In the genomic region with DNA sequence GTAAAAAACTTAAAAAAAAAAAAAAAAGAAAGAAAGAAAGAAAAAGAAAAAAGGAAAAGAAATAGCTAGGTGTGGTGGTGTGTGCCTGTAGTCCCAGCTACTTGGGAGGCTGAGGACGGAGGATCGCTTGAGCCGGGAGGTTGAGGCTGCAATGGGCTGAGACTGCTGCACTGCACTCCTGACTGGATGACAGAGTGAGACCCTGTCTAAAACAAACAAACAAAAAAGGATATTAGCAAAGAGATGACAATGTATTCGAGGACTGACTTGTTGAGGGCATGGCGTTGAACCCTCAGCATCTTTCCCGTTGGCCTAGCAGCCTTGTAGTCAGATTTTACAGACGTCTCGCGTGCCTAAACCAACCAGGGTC, we compare ENCODE assay signal across 8 cellular contexts. TPM values are rescaled to one million over a fixed set of nuclear protein-coding genes. Genes with fewer than 3 reads are reported as not detected.
DNase-seq lines count a peak whose midpoint lies in the region; TF ChIP-seq lines count a peak whose summit lies in the region.

No MANE protein-coding gene starts in this region.

- H3K4me1 Mint-ChIP-seq in CD4-positive, alpha-beta memory T cell = peaks cover 15 to 37% (median 16%) of the 10 kb centered on the region in 4 donors
- peaks cover 19% of the 10 kb centered on the region for H3K4me1 Mint-ChIP-seq in osteocyte (ENCODE audit: unreplicated experiment)

- peaks cover 0 to 3% (median 0%) of the 10 kb centered on the region in 8 donors for H3K9me3 Mint-ChIP-seq in CD4-positive, alpha-beta memory T cell
- H3K9me3 Mint-ChIP-seq in osteocyte (ENCODE audit: unreplicated experiment) = no peaks in the 10 kb centered on the region

- no peaks in the 10 kb centered on the region for H3K9me3 ChIP-seq in CD4-positive, alpha-beta memory T cell (ENCODE audit: control insufficient read depth in 1 of 2, low read length in 2 of 2)
- H3K9me3 ChIP-seq in Peyer's patch = no peaks in the 10 kb centered on the region

- CTCF ChIA-PET in CD4-positive, alpha-beta memory T cell (lab: Charles Lee; ENCODE audit: partially characterized antibody) = interaction anchor here (2.3 kb wide), 1 partner anchor 17 kb away, joined by 9 read pairs; no protein-coding TSS in a partner anchor

- H3K27ac Mint-ChIP-seq in CD4-positive, alpha-beta memory T cell = peak overlapping the region; percentile 81 to 94 (median 93)
- peak overlapping the region; percentile 68 for H3K27ac Mint-ChIP-seq in osteocyte (ENCODE audit: unreplicated experiment)

- peak overlapping the region; percentile 10 to 71 for H3K4me3 ChIP-seq in CD4-positive, alpha-beta memory T cell (ENCODE audit: low read length in 2 of 2)
- peak overlapping the region; percentile 68 to 86 (median 77) for H3K4me3 ChIP-seq in Peyer's patch

- H3K36me3 Mint-ChIP-seq in CD4-positive, alpha-beta memory T cell = peaks cover 0 to 6% of the 10 kb centered on the region in 2 donors
- peaks cover 2% of the 10 kb centered on the region for H3K36me3 Mint-ChIP-seq in osteocyte (ENCODE audit: unreplicated experiment)

- H3K27me3 ChIP-seq in CD4-positive, alpha-beta memory T cell (ENCODE audit: insufficient read depth, low read length) = no peaks in the 10 kb centered on the region
- no peaks in the 10 kb centered on the region for H3K27me3 ChIP-seq in Peyer's patch

- H3K27me3 Mint-ChIP-seq in CD4-positive, alpha-beta memory T cell = no peaks in the 10 kb centered on the region
- no peaks in the 10 kb centered on the region for H3K27me3 Mint-ChIP-seq in osteocyte (ENCODE audit: unreplicated experiment)

- POLR2A ChIA-PET in CD4-positive, alpha-beta memory T cell (lab: Charles Lee; ENCODE audit: partially characterized antibody) = interaction anchor here (1.0 to 3.0 kb wide), 4 partner anchors 9 to 73 kb away, joined by 3 to 20 read pairs (median 8); partner anchors contain the start of genes LNP1, TBC1D23 and TOMM70

- no peak for TF ChIP-seq CTCF in Peyer's patch (IDR thresholded peaks at IDR 0.05)
- TF ChIP-seq CTCF in osteocyte (IDR thresholded peaks at IDR 0.05) = no peak

- peaks cover 14% of the 10 kb centered on the region for H3K4me1 ChIP-seq in CD4-positive, alpha-beta memory T cell (ENCODE audit: insufficient read depth, low read length)
- peaks cover 0 to 9% (median 0%) of the 10 kb centered on the region in 4 donors for H3K4me1 ChIP-seq in Peyer's patch

- no peak for DNase-seq in CD4-positive, alpha-beta memory T cell
- DNase-seq in Peyer's patch (no peak), epithelial cell of prostate (ENCODE audit: low read depth, low spot score) (no peak), osteocyte (ENCODE audit: extremely low spot score, unreplicated experiment) (no peak), cortex of kidney (lab: John Stamatoyannopoulos, UW) (no peak), NCI-H2196 (lab: John Stamatoyannopoulos, UW; ENCODE audit: unreplicated experiment) (no peak), HUDEP-2 (lab: John Stamatoyannopoulos, UW; ENCODE audit: unreplicated experiment in 76 of 76) (no peak), iPS-NIHi7 (ENCODE audit: extremely low spot score) (no peak)

- no peaks in the 10 kb centered on the region for H3K36me3 ChIP-seq in CD4-positive, alpha-beta memory T cell (ENCODE audit: insufficient read depth, low read length)
- no peaks in the 10 kb centered on the region for H3K36me3 ChIP-seq in Peyer's patch

- H3K4me3 Mint-ChIP-seq in CD4-positive, alpha-beta memory T cell = peak overlapping the region; percentile 84 to 89 (median 88)
- H3K4me3 Mint-ChIP-seq in osteocyte (ENCODE audit: unreplicated experiment) = peak overlapping the region; percentile 79

- H3K27ac ChIP-seq in CD4-positive, alpha-beta memory T cell (ENCODE audit: low read depth, low read length) = peak overlapping the region; percentile 67
- H3K27ac ChIP-seq in Peyer's patch (peak overlapping the region; percentile 72 to 86 (median 82)), epithelial cell of prostate (peak overlapping the region; percentile 51)

- intact Hi-C loops in CD4-positive, alpha-beta memory T cell (cut with micrococcal nuclease) = loop anchor here (1.0 to 10.0 kb wide), 5 partner anchors 17 to 375 kb away; partner anchors contain the start of genes LNP1, TBC1D23, TFG and TMEM45A

- no peak for TF ChIP-seq POLR2A in Peyer's patch (IDR thresholded peaks at IDR 0.05)

RNA-seq across cellular contexts. Expression of gene NIT2, which starts 0.6 kb away (rescaled TPM):
- 10 to 100 TPM; 30.5 to 32.6 TPM for total RNA-seq in CD4-positive, alpha-beta memory T cell
- 10 to 100 TPM; 36.0 to 45.9 TPM for polyA plus RNA-seq in CD4-positive, alpha-beta memory T cell
- total RNA-seq in Peyer's patch (10 to 100 TPM; 14.0 to 28.3 (median 17.2) TPM), osteocyte (46.3 and 47.4 TPM in 2 replicates)
